ENCODE assay signal across 8 cellular contexts in genomic region chr11:128691802-128692749, GRCh38. TPM values are rescaled to one million over a fixed set of nuclear protein-coding genes. Genes with fewer than 3 reads are reported as not detected.
DNase-seq lines count a peak whose midpoint lies in the region; ATAC-seq and TF ChIP-seq lines count a peak whose summit lies in the region.

No MANE protein-coding gene starts in this region.

- peaks cover 15% of the 10 kb centered on the region for H3K4me1 ChIP-seq in cardiac muscle cell (ENCODE audit: low read depth)
- peaks cover 54% of the 10 kb centered on the region for H3K4me1 ChIP-seq in lower lobe of right lung
- H3K4me1 ChIP-seq in urinary bladder (ENCODE audit: insufficient read depth) = peaks cover 4% of the 10 kb centered on the region

- DNase-seq in cardiac muscle cell (ENCODE audit: low read depth in 1 of 2, low spot score in 1 of 2) (no peak), cardiac septum (ENCODE audit: low spot score) (no peak), brain microvascular endothelial cell (no peak), lower lobe of right lung (no peak), T-helper 9 cell (no peak), SKM-1 (lab: John Stamatoyannopoulos, UW; ENCODE audit: unreplicated experiment) (no peak), NCI-H524 treated with DMSO at 0.1 percent for 48 hours (lab: John Stamatoyannopoulos, UW) (no peak)

- H3K9me3 ChIP-seq in cardiac muscle cell (ENCODE audit: low read depth) (no peaks in the 10 kb centered on the region), lower lobe of right lung (no peaks in the 10 kb centered on the region)

- 17% methylated on average over 28 of the region's 28 CpGs for WGBS in urinary bladder

- ATAC-seq in lower lobe of right lung = no peak

- H3K27ac ChIP-seq in cardiac muscle cell (no peak overlapping the region), brain microvascular endothelial cell (peak overlapping the region; percentile 96), lower lobe of right lung (peak overlapping the region; percentile 94), urinary bladder (ENCODE audit: low read depth) (no peak overlapping the region)

- H3K4me3 ChIP-seq in cardiac muscle cell (no peak overlapping the region), brain microvascular endothelial cell (ENCODE audit: low read depth, low read length) (peak overlapping the region; percentile 83), lower lobe of right lung (peak overlapping the region; percentile 73), urinary bladder (ENCODE audit: low read depth, low read length) (peak overlapping the region; percentile 63)

- peak; percentile 38 for TF ChIP-seq CTCF in cardiac muscle cell (IDR thresholded peaks at IDR 0.05; ENCODE audit: low read depth, low read length)
- peak; percentile 65 for TF ChIP-seq CTCF in brain microvascular endothelial cell (IDR thresholded peaks at IDR 0.05; ENCODE audit: low read depth, low read length, missing control alignments)
- peak; percentile 18 for TF ChIP-seq CTCF in lower lobe of right lung (IDR thresholded peaks at IDR 0.05)

- H3K36me3 ChIP-seq in cardiac muscle cell (no peaks in the 10 kb centered on the region), brain microvascular endothelial cell (replicated peaks) (no peaks in the 10 kb centered on the region), lower lobe of right lung (no peaks in the 10 kb centered on the region), urinary bladder (ENCODE audit: insufficient read depth) (no peaks in the 10 kb centered on the region)

- H3K27me3 ChIP-seq in cardiac muscle cell (peaks cover 100% of the 10 kb centered on the region), brain microvascular endothelial cell (replicated peaks) (peaks cover 8% of the 10 kb centered on the region), lower lobe of right lung (ENCODE audit: low read depth) (peaks cover 38% of the 10 kb centered on the region)

- intact Hi-C loops in cardiac septum (cut with DNase I) (loop anchor here (5.0 to 10.0 kb wide), 2 partner anchors 167 to 400 kb away; no protein-coding TSS in a partner anchor), lower lobe of right lung (cut with DNase I) (no loop called here)

- in situ Hi-C loops in brain microvascular endothelial cell (cut with HindIII; ENCODE audit: low pct_ligation_motif_present, low sequenced_read_pairs) = loop anchor here (25.0 kb wide), 1 partner anchor 655 kb away; no protein-coding TSS in a partner anchor

RNA-seq across cellular contexts. Expression of gene FLI1, which starts 1.8 kb away (rescaled TPM):
- total RNA-seq in cardiac muscle cell (0.83 and 0.99 TPM in 2 replicates), cardiac septum (18.9 TPM), lower lobe of right lung (64.2 TPM), urinary bladder (18.0 TPM)
- polyA plus RNA-seq in cardiac muscle cell (0.68 and 2.8 TPM in 2 replicates), urinary bladder (12.4 TPM)

Comparison
In these comparisons a context has a peak if more than half of its experiments do, and no peak if none do; other contexts are left out.
1. H3K27ac ChIP-seq: peak in brain microvascular endothelial cell (single experiment) and lower lobe of right lung (single experiment); none in cardiac muscle cell (single experiment) and urinary bladder (single experiment).
2. Peak in every context shown above with its lines, with median percentiles within 50 percentile points of each other: CTCF ChIP-seq.